In the genomic region with DNA sequence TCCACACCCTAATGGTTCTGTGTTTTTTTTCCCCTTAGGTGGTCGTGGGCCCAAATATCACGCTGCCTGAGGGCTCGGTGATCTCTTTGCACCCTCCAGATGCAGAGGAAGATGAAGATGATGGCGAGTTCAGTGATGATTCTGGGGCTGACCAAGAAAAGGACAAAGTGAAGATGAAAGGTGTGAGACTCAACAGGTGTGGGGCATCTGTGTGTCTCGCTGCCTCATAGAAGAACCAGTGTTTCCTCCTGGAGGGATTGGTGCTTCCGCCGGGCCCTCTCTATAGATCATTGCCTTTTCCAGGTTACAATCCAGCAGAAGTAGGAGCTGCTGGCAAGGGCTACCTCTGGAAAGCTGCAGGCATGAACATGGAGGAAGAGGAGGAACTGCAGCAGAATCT, we compare ENCODE assay signal across 28 cellular contexts. TPM values are rescaled to one million over a fixed set of nuclear protein-coding genes. Genes with fewer than 3 reads are reported as not detected.
"Had no signal": no experiment of that assay in that cellular context is flagged by ENCODE, and none has a peak within 500 bp of the region (broad histone marks: within the 10 kb centered on the region; RNA-seq: fewer than 3 reads in every experiment).

No MANE protein-coding gene starts in this region.

- FAIRE-seq: endometrium, islet of Langerhans, small intestine had no signal

- DNase-seq: cortex of kidney; dorsolateral prefrontal cortex; effector CD8-positive, alpha-beta T cell; gastrocnemius medialis; heart right ventricle; hypothalamus; kidney glomerular epithelial cell; mesendoderm; mucosa of descending colon; naive thymus-derived CD8-positive, alpha-beta T cell; small intestine; stimulated activated CD4-positive, alpha-beta T cell treated with anti-CD3 and anti-CD28 coated beads, Interleukin-2, amount 100 ng/mL, for 48 hours; tibial artery; upper lobe of left lung; uterus had no signal

- H3K27me3 Mint-ChIP-seq: naive thymus-derived CD8-positive, alpha-beta T cell; stimulated activated naive CD8-positive, alpha-beta T cell treated with anti-CD3 and anti-CD28 coated beads, Interleukin-15, Interleukin-2, amounts not matched to agents 100 ng/mL and 50 ng/mL, for 24 hours had no signal

- H3K27ac ChIP-seq: dorsolateral prefrontal cortex, epithelial cell of prostate, esophagus muscularis mucosa, gastrocnemius medialis, heart right ventricle, neutrophil, right atrium auricular region, tibial artery, upper lobe of left lung, uterus had no signal

- H3K4me3 Mint-ChIP-seq: naive thymus-derived CD8-positive, alpha-beta T cell; stimulated activated naive CD8-positive, alpha-beta T cell treated with anti-CD3 and anti-CD28 coated beads, Interleukin-15, Interleukin-2, amounts not matched to agents 100 ng/mL and 50 ng/mL, for 24 hours had no signal

- H3K9me3 Mint-ChIP-seq: naive thymus-derived CD8-positive, alpha-beta T cell; stimulated activated naive CD8-positive, alpha-beta T cell treated with anti-CD3 and anti-CD28 coated beads, Interleukin-15, Interleukin-2, amounts not matched to agents 100 ng/mL and 50 ng/mL, for 24 hours had no signal

- ATAC-seq: gastrocnemius medialis; heart right ventricle; mucosa of descending colon; naive thymus-derived CD8-positive, alpha-beta T cell had no signal

- H3K9me3 ChIP-seq: esophagus muscularis mucosa, gastrocnemius medialis, heart right ventricle, mucosa of descending colon, neutrophil, right atrium auricular region, tibial artery, upper lobe of left lung, uterus had no signal

- H3K4me1 ChIP-seq: uterus had no signal

- H3K4me3 ChIP-seq: dorsolateral prefrontal cortex, esophagus muscularis mucosa, gastrocnemius medialis, heart right ventricle, mucosa of descending colon, right atrium auricular region, tibial artery, upper lobe of left lung, uterus had no signal

- H3K27ac Mint-ChIP-seq: stimulated activated naive CD8-positive, alpha-beta T cell treated with anti-CD3 and anti-CD28 coated beads, Interleukin-15, Interleukin-2, amounts not matched to agents 100 ng/mL and 50 ng/mL, for 24 hours had no signal

- H3K27me3 ChIP-seq: dorsolateral prefrontal cortex, esophagus muscularis mucosa, gastrocnemius medialis, heart right ventricle, neutrophil, right atrium auricular region, tibial artery, upper lobe of left lung, uterus had no signal

- H3K36me3 ChIP-seq: uterus had no signal

RNA-seq across cellular contexts. Expression of gene HTR3E, which starts 45.3 kb away (rescaled TPM):
- total RNA-seq: dorsolateral prefrontal cortex; esophagus muscularis mucosa; fibroblast of villous mesenchyme; gastrocnemius medialis; heart right ventricle; liver; lung microvascular endothelial cell; naive thymus-derived CD8-positive, alpha-beta T cell; osteoblast; right atrium auricular region; temporal lobe; upper lobe of left lung; uterus had no signal
- polyA plus RNA-seq: heart right ventricle; liver; naive thymus-derived CD8-positive, alpha-beta T cell; neural cell had no signal
